Comparison of ENCODE assay signal across 8 cellular contexts in genomic region chr14:80941241-80942157, GRCh38. TPM values are rescaled to one million over a fixed set of nuclear protein-coding genes. Genes with fewer than 3 reads are reported as not detected.
A peak's percentile ranks its signal among the peaks of the same experiment; 100 is the strongest.
DNase-seq lines count a peak whose midpoint lies in the region; ATAC-seq and TF ChIP-seq lines count a peak whose summit lies in the region.

Gene CEP128 (minus strand): TSS chr14:80941738.

- H3K27me3 Mint-ChIP-seq in T-helper 17 cell (no peaks in the 10 kb centered on the region), progenitor cell of endocrine pancreas (no peaks in the 10 kb centered on the region)

- TF ChIP-seq CTCF in left ventricle myocardium inferior (IDR thresholded peaks at IDR 0.05; ENCODE audit: borderline replicate concordance) (no peak), progenitor cell of endocrine pancreas (IDR thresholded peaks at IDR 0.05; ENCODE audit: unreplicated experiment) (no peak)

- peaks cover 17% of the 10 kb centered on the region for H3K4me1 ChIP-seq in left ventricle myocardium inferior

- H3K4me1 Mint-ChIP-seq in T-helper 17 cell (peaks cover 17% of the 10 kb centered on the region), progenitor cell of endocrine pancreas (ENCODE audit: low read depth) (peaks cover 8% of the 10 kb centered on the region)

- intact Hi-C loops in left ventricle myocardium inferior (cut with micrococcal nuclease), result no loop called here

- no peaks in the 10 kb centered on the region for H3K36me3 ChIP-seq in left ventricle myocardium inferior

- H3K27me3 ChIP-seq in left ventricle myocardium inferior (ENCODE audit: low read depth), result peaks cover 16% of the 10 kb centered on the region

- H3K36me3 Mint-ChIP-seq in T-helper 17 cell (ENCODE audit: low read depth) (no peaks in the 10 kb centered on the region), progenitor cell of endocrine pancreas (ENCODE audit: insufficient read depth) (no peaks in the 10 kb centered on the region)

- H3K27ac Mint-ChIP-seq in T-helper 17 cell (peak within 1 kb of the TSS; percentile 96), progenitor cell of endocrine pancreas (peak within 1 kb of the TSS; percentile 84)

- ATAC-seq in GM18498 (IDR thresholded peaks at IDR 0.05; ENCODE audit: unreplicated experiment) (peak; percentile 98), HG02884 (IDR thresholded peaks at IDR 0.05; ENCODE audit: unreplicated experiment) (peak; percentile 97), T-helper 17 cell (peak; percentile 93)

- no peaks in the 10 kb centered on the region for H3K9me3 Mint-ChIP-seq in progenitor cell of endocrine pancreas (ENCODE audit: low read depth)

- peak within 1 kb of the TSS; percentile 78 for H3K4me3 ChIP-seq in left ventricle myocardium inferior

- DNase-seq in NCI-H146 treated with DMSO at 0.1 percent for 48 hours (lab: John Stamatoyannopoulos, UW; ENCODE audit: unreplicated experiment), result peak; percentile 89
- peak; percentile 66 to 72 (median 71) for DNase-seq in T-helper 17 cell
- peak; percentile 43 to 97 (median 91) for DNase-seq in amygdala (lab: John Stamatoyannopoulos, UW)
- DNase-seq in left ventricle myocardium inferior, result peak; percentile 95
- peak; percentile 91 for DNase-seq in progenitor cell of endocrine pancreas (ENCODE audit: low spot score, unreplicated experiment)
- DNase-seq in ureter (ENCODE audit: low spot score), result peak; percentile 95

- H3K9me3 ChIP-seq in T-helper 17 cell (ENCODE audit: control insufficient read depth, low read length, poor library complexity, severe bottlenecking), result no peaks in the 10 kb centered on the region
- no peaks in the 10 kb centered on the region for H3K9me3 ChIP-seq in left ventricle myocardium inferior (replicated peaks)

- H3K4me3 Mint-ChIP-seq in T-helper 17 cell (peak within 1 kb of the TSS; percentile 89), progenitor cell of endocrine pancreas (ENCODE audit: low read depth) (peak within 1 kb of the TSS; percentile 89)

- H3K27ac ChIP-seq in left ventricle myocardium inferior (replicated peaks), result peak within 1 kb of the TSS; percentile 78

RNA-seq across cellular contexts. Expression of gene CEP128, which starts in this region (rescaled TPM):
- total RNA-seq in T-helper 17 cell (10 to 100 TPM; 19.6 to 25.1 TPM), left ventricle myocardium inferior (2.3 TPM), progenitor cell of endocrine pancreas (15.9 and 16.5 TPM in 2 replicates), ureter (11.5 TPM)

Comparison
In these comparisons a context has a peak if more than half of its experiments do, and no peak if none do; other contexts are left out.
1. Peak in every context shown above with its lines: DNase-seq, ATAC-seq, H3K4me3 ChIP-seq and H3K27ac ChIP-seq.